Comparison of ENCODE assay signal across 25 cellular contexts in genomic region chr1:226980122-226980551, GRCh38. TPM values are rescaled to one million over a fixed set of nuclear protein-coding genes. Genes with fewer than 3 reads are reported as not detected.
DNase-seq lines count a peak whose midpoint lies in the region; ATAC-seq, FAIRE-seq and TF ChIP-seq lines count a peak whose summit lies in the region.
"Had no signal": no experiment of that assay in that cellular context is flagged by ENCODE, and none has a peak within 500 bp of the region (broad histone marks: within the 10 kb centered on the region; RNA-seq: fewer than 3 reads in every experiment).

No MANE protein-coding gene starts in this region.

- H3K4me1 ChIP-seq in H9 (ENCODE audit: insufficient read depth, low read length): no peaks in the 10 kb centered on the region
- peaks cover 3 to 6% of the 10 kb centered on the region in 2 donors for H3K4me1 ChIP-seq in kidney (ENCODE audit: control insufficient read depth in 1 of 2, insufficient read depth in 1 of 2, low read depth in 1 of 2, low read length in 2 of 2)
- peaks cover 81 to 93% of the 10 kb centered on the region in 2 donors for H3K4me1 ChIP-seq in gastrocnemius medialis
- H3K4me1 ChIP-seq in neural progenitor cell: peaks cover 8% of the 10 kb centered on the region
- H3K4me1 ChIP-seq: SJCRH30 had no signal

- TF ChIP-seq CTCF in H9 (conservative IDR thresholded peaks at IDR 0.05) (no peak), kidney (IDR thresholded peaks at IDR 0.05; ENCODE audit: borderline replicate concordance, extremely low read depth, insufficient read depth) (no peak), gastrocnemius medialis (IDR thresholded peaks at IDR 0.05 in 4 of 5, conservative IDR thresholded peaks at IDR 0.05 in 1 of 5) (no peak), neural progenitor cell (IDR thresholded peaks at IDR 0.05) (no peak)

- in situ Hi-C loops in gastrocnemius medialis (cut with MboI; ENCODE audit: low sequenced_read_pairs in 4 of 4): no loop called here

- TF ChIP-seq POLR2A in gastrocnemius medialis (IDR thresholded peaks at IDR 0.05): no peak

- DNase-seq in H9: peak; percentile 26
- peak; percentile 63 for DNase-seq in kidney
- DNase-seq in gastrocnemius medialis: peak; percentile 11 to 58
- no peak for DNase-seq in GM03348 (ENCODE audit: low spot score)
- DNase-seq in GF-D8 (lab: John Stamatoyannopoulos, UW): no peak
- no peak for DNase-seq in neural progenitor cell (ENCODE audit: low spot score)
- DNase-seq in activated T-helper 2 cell treated with anti-CD3 and anti-CD28 coated beads, Interferon-gamma antibody, Interleukin-2, Interleukin-4, amounts not matched to agents 10 μg/mL and 5 μg/mL and 100 μg/mL, durations not matched to agents 14 hours and 24 hours and 36 hours (ENCODE audit: low spot score): no peak
- DNase-seq: activated CD4-positive, alpha-beta T cell treated with anti-CD3 and anti-CD28 coated beads for 4 hours; activated gamma-delta T cell; activated naive CD8-positive, alpha-beta T cell treated with anti-CD3 and anti-CD28 coated beads, Interleukin-2, amount 50 U/mL, for 24 hours; CD4-positive, CD25-positive, alpha-beta regulatory T cell; MG63; NCI-H1417 treated with DMSO at 0.1 percent for 48 hours; NCI-H510A; NK-92 treated with Interleukin-12 subunit alpha and Interleukin-12 subunit beta, amount 100 ng/mL, for 24 hours; retina; SJCRH30 had no signal

- H3K27me3 Mint-ChIP-seq in H9 (ENCODE audit: low read depth): no peaks in the 10 kb centered on the region
- peaks cover 7% of the 10 kb centered on the region for H3K27me3 Mint-ChIP-seq in neural progenitor cell (ENCODE audit: insufficient read depth, low read depth)
- no peaks in the 10 kb centered on the region for H3K27me3 Mint-ChIP-seq in activated T-helper 2 cell treated with anti-CD3 and anti-CD28 coated beads, Interferon-gamma antibody, Interleukin-2, Interleukin-4, amounts not matched to agents 10 μg/mL and 5 μg/mL and 100 μg/mL, durations not matched to agents 14 hours and 24 hours and 36 hours (ENCODE audit: low read depth)
- H3K27me3 Mint-ChIP-seq: activated naive CD8-positive, alpha-beta T cell treated with anti-CD3 and anti-CD28 coated beads, Interleukin-2, amount 50 U/mL, for 24 hours; CD4-positive, CD25-positive, alpha-beta regulatory T cell; dendritic cell treated with granulocyte-macrophage colony-stimulating factor and Interleukin-4, amounts not matched to agents 40 ng/mL and 50 ng/mL, for 4 days had no signal

- no CpG with 5 or more reads among the region's 4 CpGs for WGBS in H9 (ENCODE audit: extremely low coverage, insufficient read length, low lambda C conversion rate)

- no peak overlapping the region for H3K4me2 ChIP-seq in H9 (ENCODE audit: insufficient read depth, insufficient read length, low read length)
- no peak overlapping the region for H3K4me2 ChIP-seq in neural progenitor cell

- H3K79me2 ChIP-seq in H9 (ENCODE audit: insufficient read depth, low read length): no peaks in the 10 kb centered on the region
- no peaks in the 10 kb centered on the region for H3K79me2 ChIP-seq in neural progenitor cell (ENCODE audit: low read depth)

- H2BK120ac ChIP-seq in H9 (ENCODE audit: low read depth, low read length, poor library complexity, severe bottlenecking): no peak overlapping the region

- H3K4me3 Mint-ChIP-seq in H9: no peak overlapping the region
- no peak overlapping the region for H3K4me3 Mint-ChIP-seq in neural progenitor cell
- H3K4me3 Mint-ChIP-seq in activated T-helper 2 cell treated with anti-CD3 and anti-CD28 coated beads, Interferon-gamma antibody, Interleukin-2, Interleukin-4, amounts not matched to agents 10 μg/mL and 5 μg/mL and 100 μg/mL, durations not matched to agents 14 hours and 24 hours and 36 hours (ENCODE audit: low read depth): no peak overlapping the region
- H3K4me3 Mint-ChIP-seq: activated naive CD8-positive, alpha-beta T cell treated with anti-CD3 and anti-CD28 coated beads, Interleukin-2, amount 50 U/mL, for 24 hours; CD4-positive, CD25-positive, alpha-beta regulatory T cell; dendritic cell treated with granulocyte-macrophage colony-stimulating factor and Interleukin-4, amounts not matched to agents 40 ng/mL and 50 ng/mL, for 4 days; T-helper 1 cell treated with Interleukin-12 subunit alpha and Interleukin-12 subunit beta and Interleukin-4 antibody, amounts not matched to agents 30 μg/mL and 1 μg/mL, for 36 hours had no signal

- H3K27ac ChIP-seq in H9 (ENCODE audit: insufficient read length, low read depth, low read length) (no peak overlapping the region), cingulate gyrus (ENCODE audit: low read depth, low read length) (peak overlapping the region; percentile 47), kidney (ENCODE audit: low read depth in 2 of 2, low read length in 2 of 2) (no peak overlapping the region), gastrocnemius medialis (peak overlapping the region; percentile 89 to 99 (median 99)), neural progenitor cell (no peak overlapping the region)
- H3K27ac ChIP-seq: neutrophil, SJCRH30 had no signal

- H3K18ac ChIP-seq in H9 (ENCODE audit: insufficient read length, low read depth, low read length): no peak overlapping the region

- H3K27me3 ChIP-seq in H9 (ENCODE audit: insufficient read depth, low read length): no peaks in the 10 kb centered on the region
- no peaks in the 10 kb centered on the region for H3K27me3 ChIP-seq in gastrocnemius medialis
- no peaks in the 10 kb centered on the region for H3K27me3 ChIP-seq in neural progenitor cell
- H3K27me3 ChIP-seq: breast epithelium, MG63, neutrophil, SJCRH30 had no signal

- H2AK5ac ChIP-seq in H9 (ENCODE audit: insufficient read length, low read length): no peak overlapping the region

- no peak overlapping the region for H2AFZ ChIP-seq in H9 (ENCODE audit: low read length)
- no peak overlapping the region for H2AFZ ChIP-seq in neural progenitor cell (replicated peaks)

- no peaks in the 10 kb centered on the region for H3K9me3 ChIP-seq in H9 (ENCODE audit: control insufficient read depth, low read depth, low read length)
- no peaks in the 10 kb centered on the region for H3K9me3 ChIP-seq in kidney (ENCODE audit: control insufficient read depth in 1 of 2, low read length in 2 of 2)
- H3K9me3 ChIP-seq in gastrocnemius medialis: no peaks in the 10 kb centered on the region
- H3K9me3 ChIP-seq in neural progenitor cell (ENCODE audit: low read depth): no peaks in the 10 kb centered on the region
- H3K9me3 ChIP-seq: breast epithelium, HAP-1, MG63, neutrophil, SJCRH30 had no signal

- H3K23ac ChIP-seq in H9 (ENCODE audit: insufficient read length, low read depth, low read length): no peak overlapping the region

- H2BK15ac ChIP-seq in H9 (ENCODE audit: low read depth, low read length): no peak overlapping the region

- FAIRE-seq in kidney (lab: Jason Lieb, UNC): no peak
- FAIRE-seq: urothelium cell line had no signal

- no peak overlapping the region for H2BK5ac ChIP-seq in H9 (ENCODE audit: insufficient read length, low read length)

- H3F3A ChIP-seq in neural progenitor cell (ENCODE audit: low read depth): no peaks in the 10 kb centered on the region

- no peak overlapping the region for H4K91ac ChIP-seq in H9 (ENCODE audit: insufficient read length, low read depth, low read length)

- peaks cover 2 to 10% (median 3%) of the 10 kb centered on the region in 3 experiments; a peak in 4 of 7 replicates for H3K36me3 Mint-ChIP-seq in H9 (ENCODE audit: insufficient read depth in 1 of 3, low read depth in 3 of 3)
- no peaks in the 10 kb centered on the region for H3K36me3 Mint-ChIP-seq in neural progenitor cell
- H3K36me3 Mint-ChIP-seq in activated T-helper 2 cell treated with anti-CD3 and anti-CD28 coated beads, Interferon-gamma antibody, Interleukin-2, Interleukin-4, amounts not matched to agents 10 μg/mL and 5 μg/mL and 100 μg/mL, durations not matched to agents 14 hours and 24 hours and 36 hours (ENCODE audit: low read depth): no peaks in the 10 kb centered on the region
- H3K36me3 Mint-ChIP-seq: CD4-positive, CD25-positive, alpha-beta regulatory T cell had no signal

- H4K20me1 ChIP-seq in H9 (ENCODE audit: control insufficient read depth, insufficient read depth, insufficient read length): no peaks in the 10 kb centered on the region
- peaks cover 2% of the 10 kb centered on the region for H4K20me1 ChIP-seq in neural progenitor cell (ENCODE audit: low read depth)

- no peaks in the 10 kb centered on the region for H3K79me1 ChIP-seq in H9 (ENCODE audit: insufficient read depth, low read depth, low read length, poor library complexity, severe bottlenecking)

- no peak overlapping the region for H3K4ac ChIP-seq in H9 (ENCODE audit: low read depth, low read length)

- H4K8ac ChIP-seq in H9 (replicated peaks; ENCODE audit: insufficient read length, low read depth, low read length): no peak overlapping the region

- H3K9ac ChIP-seq in H9 (ENCODE audit: extremely low read depth, insufficient read length, low read length) (no peak overlapping the region), kidney (ENCODE audit: low read length in 2 of 2) (no peak overlapping the region), neural progenitor cell (no peak overlapping the region)

- no peak overlapping the region for H4K5ac ChIP-seq in H9 (ENCODE audit: insufficient read length, low read depth, low read length)

- intact Hi-C loops in kidney (cut with DNase I): no loop called here
- intact Hi-C loops in gastrocnemius medialis (cut with DNase I; ENCODE audit: low total_unique reads): loop anchor here (10.0 kb wide), 1 partner anchor 335 kb away; the partner anchor contains the start of gene CDC42BPA
- intact Hi-C loops in activated T-helper 2 cell treated with anti-CD3 and anti-CD28 coated beads, Interferon-gamma antibody, Interleukin-2, Interleukin-4, amounts not matched to agents 10 μg/mL and 5 μg/mL and 100 μg/mL, durations not matched to agents 14 hours and 24 hours and 36 hours (cut with micrococcal nuclease): no loop called here

- H3K56ac ChIP-seq in H9 (ENCODE audit: insufficient read length, low read depth, low read length): no peak overlapping the region

- peak; percentile 0 to 3 for ATAC-seq in gastrocnemius medialis
- ATAC-seq: activated naive CD8-positive, alpha-beta T cell treated with anti-CD3 and anti-CD28 coated beads, Interleukin-2, amount 50 U/mL, for 24 hours; Panc1 had no signal

- H3K4me1 Mint-ChIP-seq in H9: no peaks in the 10 kb centered on the region; a peak in 1 of 4 replicates
- peaks cover 6% of the 10 kb centered on the region for H3K4me1 Mint-ChIP-seq in neural progenitor cell
- no peaks in the 10 kb centered on the region for H3K4me1 Mint-ChIP-seq in activated T-helper 2 cell treated with anti-CD3 and anti-CD28 coated beads, Interferon-gamma antibody, Interleukin-2, Interleukin-4, amounts not matched to agents 10 μg/mL and 5 μg/mL and 100 μg/mL, durations not matched to agents 14 hours and 24 hours and 36 hours (ENCODE audit: low read depth)
- H3K4me1 Mint-ChIP-seq: activated naive CD8-positive, alpha-beta T cell treated with anti-CD3 and anti-CD28 coated beads, Interleukin-2, amount 50 U/mL, for 24 hours; CD4-positive, CD25-positive, alpha-beta regulatory T cell had no signal

- H3K27ac Mint-ChIP-seq in H9 (no peak overlapping the region; a peak in 1 of 7 replicates), neural progenitor cell (no peak overlapping the region)
- H3K27ac Mint-ChIP-seq in activated T-helper 2 cell treated with anti-CD3 and anti-CD28 coated beads, Interferon-gamma antibody, Interleukin-2, Interleukin-4, amounts not matched to agents 10 μg/mL and 5 μg/mL and 100 μg/mL, durations not matched to agents 14 hours and 24 hours and 36 hours: no peak overlapping the region
- H3K27ac Mint-ChIP-seq: activated naive CD8-positive, alpha-beta T cell treated with anti-CD3 and anti-CD28 coated beads, Interleukin-2, amount 50 U/mL, for 24 hours; CD4-positive, CD25-positive, alpha-beta regulatory T cell; dendritic cell treated with granulocyte-macrophage colony-stimulating factor and Interleukin-4, amounts not matched to agents 40 ng/mL and 50 ng/mL, for 4 days; T-helper 1 cell treated with Interleukin-12 subunit alpha and Interleukin-12 subunit beta and Interleukin-4 antibody, amounts not matched to agents 30 μg/mL and 1 μg/mL, for 36 hours had no signal

- H3T11ph ChIP-seq in H9 (ENCODE audit: low read length): no peak overlapping the region

- no peak overlapping the region for H2BK12ac ChIP-seq in H9 (ENCODE audit: insufficient read length, low read depth, low read length)

- H3K4me3 ChIP-seq in kidney (ENCODE audit: low read length in 2 of 2) (no peak overlapping the region), gastrocnemius medialis (no peak overlapping the region), neural progenitor cell (no peak overlapping the region)
- H3K4me3 ChIP-seq: breast epithelium, HAP-1, MG63, SJCRH30 had no signal

- H3K36me3 ChIP-seq in kidney (ENCODE audit: control insufficient read depth in 1 of 2, insufficient read depth in 2 of 2, low read length in 2 of 2): no peaks in the 10 kb centered on the region
- peaks cover 0 to 56% of the 10 kb centered on the region in 2 donors for H3K36me3 ChIP-seq in gastrocnemius medialis
- no peaks in the 10 kb centered on the region for H3K36me3 ChIP-seq in neural progenitor cell
- H3K36me3 ChIP-seq: breast epithelium, HAP-1, MG63, SJCRH30 had no signal

- no peak overlapping the region; the same call in 1 of the 2 replicates for H3K14ac ChIP-seq in H9 (ENCODE audit: insufficient read depth, low read length)

- no peaks in the 10 kb centered on the region for H3K23me2 ChIP-seq in H9 (ENCODE audit: insufficient read length, low read depth, low read length, poor library complexity, severe bottlenecking)

- H3K9me3 Mint-ChIP-seq in H9 (no peaks in the 10 kb centered on the region), neural progenitor cell (no peaks in the 10 kb centered on the region)
- no peaks in the 10 kb centered on the region for H3K9me3 Mint-ChIP-seq in activated T-helper 2 cell treated with anti-CD3 and anti-CD28 coated beads, Interferon-gamma antibody, Interleukin-2, Interleukin-4, amounts not matched to agents 10 μg/mL and 5 μg/mL and 100 μg/mL, durations not matched to agents 14 hours and 24 hours and 36 hours
- H3K9me3 Mint-ChIP-seq: activated naive CD8-positive, alpha-beta T cell treated with anti-CD3 and anti-CD28 coated beads, Interleukin-2, amount 50 U/mL, for 24 hours; dendritic cell treated with granulocyte-macrophage colony-stimulating factor and Interleukin-4, amounts not matched to agents 40 ng/mL and 50 ng/mL, for 4 days; T-helper 1 cell treated with Interleukin-12 subunit alpha and Interleukin-12 subunit beta and Interleukin-4 antibody, amounts not matched to agents 30 μg/mL and 1 μg/mL, for 36 hours had no signal

- H2BK20ac ChIP-seq in H9 (ENCODE audit: low read depth, low read length, poor library complexity, severe bottlenecking): no peak overlapping the region

RNA-seq across cellular contexts. Expression of gene COQ8A, which starts 40.0 kb away (rescaled TPM):
- total RNA-seq in H9 (2021) (25.8 and 26.0 TPM in 2 replicates), kidney (29.4 TPM), gastrocnemius medialis (1,000 to 10,000 TPM in 3 of 4 donors, 100 to 1,000 TPM in 1; 950 to 2,403 (median 1,384) TPM), neural progenitor cell (ENCODE audit: low replicate concordance) (13.8 and 18.8 TPM in 2 replicates)
- polyA plus RNA-seq in kidney (ENCODE audit: insufficient read depth, low read depth, low replicate concordance): 44.1 TPM
- 28.0 and 30.4 TPM in 2 replicates for total RNA-seq in activated T-helper 2 cell treated with anti-CD3 and anti-CD28 coated beads, Interferon-gamma antibody, Interleukin-2, Interleukin-4, amounts not matched to agents 10 μg/mL and 5 μg/mL and 100 μg/mL, durations not matched to agents 14 hours and 24 hours and 36 hours

Comparison
In these comparisons a context has a peak if more than half of its experiments do, and no peak if none do; other contexts are left out.
1. DNase-seq: peak in H9 (single experiment), kidney (single experiment) and gastrocnemius medialis (2 of 2); none in GM03348 (single experiment), GF-D8 (single experiment), neural progenitor cell (single experiment) and activated T-helper 2 cell treated with anti-CD3 and anti-CD28 coated beads, Interferon-gamma antibody, Interleukin-2, Interleukin-4, amounts not matched to agents 10 μg/mL and 5 μg/mL and 100 μg/mL, durations not matched to agents 14 hours and 24 hours and 36 hours (single experiment).
2. H3K27ac ChIP-seq: peak in cingulate gyrus (single experiment) and gastrocnemius medialis (4 of 4); none in H9 (single experiment), kidney (0 of 2) and neural progenitor cell (single experiment).
3. RNA of gene COQ8A, which starts 40.0 kb away (total RNA-seq): 950 to 2,403 TPM in gastrocnemius medialis; 29.4 TPM in kidney (single experiment), 28.0 to 30.4 TPM in activated T-helper 2 cell treated with anti-CD3 and anti-CD28 coated beads, Interferon-gamma antibody, Interleukin-2, Interleukin-4, amounts not matched to agents 10 μg/mL and 5 μg/mL and 100 μg/mL, durations not matched to agents 14 hours and 24 hours and 36 hours, 25.8 to 26.0 TPM in H9 and 13.8 to 18.8 TPM in neural progenitor cell; every median in the first group is over 10 times any median in the second.